25 cellular contexts compared by ENCODE assay signal in genomic region chr11:44528103-44528502, GRCh38. TPM values are rescaled to one million over a fixed set of nuclear protein-coding genes. Genes with fewer than 3 reads are reported as not detected.
DNase-seq lines count a peak whose midpoint lies in the region; ATAC-seq, FAIRE-seq and TF ChIP-seq lines count a peak whose summit lies in the region.
"Had no signal": no experiment of that assay in that cellular context is flagged by ENCODE, and none has a peak within 500 bp of the region (broad histone marks: within the 10 kb centered on the region; RNA-seq: fewer than 3 reads in every experiment).

No MANE protein-coding gene starts in this region.

- no peak overlapping the region for H3K4me3 ChIP-seq in GM23248
- no peak overlapping the region for H3K4me3 ChIP-seq in K562
- H3K4me3 ChIP-seq: gastrocnemius medialis, pancreas had no signal

- H2AFZ ChIP-seq in GM23248 (no peak overlapping the region), K562 (ENCODE audit: low read depth, low read length) (peak overlapping the region; percentile 97)

- H3K36me3 ChIP-seq in GM23248 (ENCODE audit: low read depth): no peaks in the 10 kb centered on the region
- H3K36me3 ChIP-seq in K562 (ENCODE audit: control insufficient read depth, insufficient read depth, low read length): no peaks in the 10 kb centered on the region; the same call in 2 of the 3 replicates
- H3K36me3 ChIP-seq: gastrocnemius medialis, pancreas had no signal

- BruUV-seq in K562 (replicated peaks; lab: Mats Ljungman, UMichigan): no TSS peak

- no peaks in the 10 kb centered on the region for H3K27me3 Mint-ChIP-seq in activated CD4-positive, alpha-beta T cell treated with anti-CD3 and anti-CD28 coated beads, Interleukin-2, amount 10 ng/mL, durations not matched to agents 24 days and 14 days

- in situ Hi-C loops in GM23248 (cut with MboI): loop anchor here (10.0 kb wide), 1 partner anchor 243 kb away; no protein-coding TSS in a partner anchor
- in situ Hi-C loops in K562 (cut with MboI): no loop called here

- TF ChIP-seq RAD21 in K562 (CRISPR knock-in tag; conservative IDR thresholded peaks at IDR 0.05 in 1 of 2, IDR thresholded peaks at IDR 0.05 in 1 of 2): no peak

- H3K9me3 ChIP-seq in GM23248 (ENCODE audit: low read depth) (no peaks in the 10 kb centered on the region), K562 (replicated peaks; ENCODE audit: control insufficient read depth, insufficient read depth, low read depth, low read length) (peaks cover 3% of the 10 kb centered on the region; the same call in 1 of the 2 replicates)
- H3K9me3 ChIP-seq: gastrocnemius medialis, pancreas had no signal

- POLR2A ChIA-PET in K562 (lab: Yijun Ruan, JAX): interaction anchor here (0.6 kb wide), 1 partner anchor 79 kb away, joined by 3 read pairs; no protein-coding TSS in a partner anchor

- peaks cover 35% of the 10 kb centered on the region for H3K27me3 ChIP-seq in GM23248 (replicated peaks; ENCODE audit: insufficient read depth)
- no peaks in the 10 kb centered on the region for H3K27me3 ChIP-seq in K562 (ENCODE audit: control insufficient read depth in 2 of 2, insufficient read depth in 2 of 2, low read length in 2 of 2)
- H3K27me3 ChIP-seq: gastrocnemius medialis, pancreas had no signal

- no peak for TF ChIP-seq CTCF in K562 (IDR thresholded peaks at IDR 0.05 in 2 of 3, conservative IDR thresholded peaks at IDR 0.05 in 1 of 3; ENCODE audit: insufficient read depth in 2 of 3, low read depth in 1 of 3, low read length in 3 of 3)
- TF ChIP-seq CTCF in omental fat pad (IDR thresholded peaks at IDR 0.05): no peak

- no peaks in the 10 kb centered on the region for H3K9me3 Mint-ChIP-seq in activated CD4-positive, alpha-beta T cell treated with anti-CD3 and anti-CD28 coated beads, Interleukin-2, amount 10 ng/mL, durations not matched to agents 24 days and 14 days
- H3K9me3 Mint-ChIP-seq: effector memory CD8-positive, alpha-beta T cell; memory B cell; naive B cell had no signal

- ATAC-seq in K562 (peak; percentile 6; the same call in 1 of the 3 replicates), omental fat pad (ENCODE audit: low FRiP score) (peak; percentile 36), Right ventricle myocardium superior (ENCODE audit: poor library complexity) (no peak), HG02852 (IDR thresholded peaks at IDR 0.05; ENCODE audit: unreplicated experiment) (no peak)
- ATAC-seq: effector memory CD8-positive, alpha-beta T cell; esophagus mucosa; gastrocnemius medialis; pancreas; right cardiac atrium had no signal

- H3K27ac ChIP-seq in GM23248 (no peak overlapping the region), K562 (ENCODE audit: extremely low read depth, low read depth, low read length) (peak overlapping the region; percentile 70; the same call in 2 of the 3 replicates)
- H3K27ac ChIP-seq: gastrocnemius medialis, pancreas had no signal

- no peaks in the 10 kb centered on the region for H3K9me2 ChIP-seq in GM23248 (ENCODE audit: insufficient read depth)

- no peaks in the 10 kb centered on the region for H3K79me2 ChIP-seq in GM23248 (ENCODE audit: insufficient read depth)
- H3K79me2 ChIP-seq in K562 (ENCODE audit: control insufficient read depth, insufficient read depth, low read length): no peaks in the 10 kb centered on the region

- no peak for TF ChIP-seq POLR2A in K562 (conservative IDR thresholded peaks at IDR 0.05)

- no peaks in the 10 kb centered on the region for H3F3A ChIP-seq in GM23248 (ENCODE audit: insufficient read depth)

- H3K9me1 ChIP-seq in K562 (ENCODE audit: control insufficient read depth, insufficient read depth, low read length): no peaks in the 10 kb centered on the region

- no peak overlapping the region for H3K9ac ChIP-seq in GM23248
- H3K9ac ChIP-seq in K562 (ENCODE audit: insufficient read depth in 1 of 2, low read depth in 2 of 2, low read length in 2 of 2): peak overlapping the region; percentile 43 to 82

- CTCF ChIA-PET in K562 (lab: Yijun Ruan, JAX; ENCODE audit: low intra/inter-chr PET ratio): no interaction called here

- no peaks in the 10 kb centered on the region for H3K36me3 Mint-ChIP-seq in activated CD4-positive, alpha-beta T cell treated with anti-CD3 and anti-CD28 coated beads, Interleukin-2, amount 10 ng/mL, durations not matched to agents 24 days and 14 days (ENCODE audit: low read depth)
- H3K36me3 Mint-ChIP-seq: brain, memory B cell, naive B cell had no signal

- H3K4me1 Mint-ChIP-seq in activated CD4-positive, alpha-beta T cell treated with anti-CD3 and anti-CD28 coated beads, Interleukin-2, amount 10 ng/mL, durations not matched to agents 24 days and 14 days: peaks cover 39% of the 10 kb centered on the region

- intact Hi-C loops in activated CD4-positive, alpha-beta T cell treated with anti-CD3 and anti-CD28 coated beads, Interleukin-2, amount 10 ng/mL, durations not matched to agents 24 days and 14 days (cut with micrococcal nuclease): no loop called here
- intact Hi-C loops in K562 (cut with micrococcal nuclease) (no loop called here), Right ventricle myocardium superior (cut with DNase I) (no loop called here)

- no peak overlapping the region for H3K4me2 ChIP-seq in GM23248 (ENCODE audit: unreplicated experiment)
- H3K4me2 ChIP-seq in K562 (ENCODE audit: insufficient read depth, low read length): no peak overlapping the region; the same call in 1 of the 2 replicates

- no peak overlapping the region for H3K4me3 Mint-ChIP-seq in activated CD4-positive, alpha-beta T cell treated with anti-CD3 and anti-CD28 coated beads, Interleukin-2, amount 10 ng/mL, durations not matched to agents 24 days and 14 days
- H3K4me3 Mint-ChIP-seq: effector memory CD8-positive, alpha-beta T cell; memory B cell; naive B cell had no signal

- H3K4me1 ChIP-seq in GM23248 (ENCODE audit: insufficient read depth): no peaks in the 10 kb centered on the region
- H3K4me1 ChIP-seq in K562 (replicated peaks in 1 of 2; ENCODE audit: control insufficient read depth in 2 of 2, insufficient read depth in 2 of 2, low read length in 2 of 2): peaks cover 66 to 78% of the 10 kb centered on the region in 2 experiments
- H3K4me1 ChIP-seq: gastrocnemius medialis, pancreas had no signal

- H4K20me1 ChIP-seq in GM23248 (ENCODE audit: insufficient read depth): no peaks in the 10 kb centered on the region
- H4K20me1 ChIP-seq in K562 (replicated peaks; ENCODE audit: control insufficient read depth, insufficient read depth, low read length): no peaks in the 10 kb centered on the region

- peak overlapping the region; percentile 48 for H3K27ac Mint-ChIP-seq in activated CD4-positive, alpha-beta T cell treated with anti-CD3 and anti-CD28 coated beads, Interleukin-2, amount 10 ng/mL, durations not matched to agents 24 days and 14 days
- H3K27ac Mint-ChIP-seq: effector memory CD8-positive, alpha-beta T cell; memory B cell had no signal

- DNase-seq in activated CD4-positive, alpha-beta T cell treated with anti-CD3 and anti-CD28 coated beads, Interleukin-2, amount 10 ng/mL, durations not matched to agents 24 days and 14 days: no peak
- DNase-seq in activated CD4-positive, alpha-beta T cell treated with anti-CD3 and anti-CD28 coated beads, Interleukin-2, amount 50 U/mL, for 4 hours: no peak
- DNase-seq in GM23248 (peak; percentile 7), K562 (ENCODE audit: extremely low read depth in 1 of 4, low spot score in 3 of 4) (peak; percentile 58 to 74 (median 71)), omental fat pad (ENCODE audit: low spot score) (no peak), HuH-7 (ENCODE audit: low spot score) (no peak), Right ventricle myocardium superior (no peak)
- DNase-seq: ACHN; C1 segment of cervical spinal cord; effector memory CD8-positive, alpha-beta T cell; gastrocnemius medialis; naive B cell; NCI-H1930; NCI-H345; NCI-H774; pancreas; stimulated activated CD8-positive, alpha-beta memory T cell treated with anti-CD3 and anti-CD28 coated beads, Interleukin-4, amount 100 ng/mL, for 48 hours had no signal

- FAIRE-seq in K562 (lab: Jason Lieb, UNC): peak; percentile 40
- FAIRE-seq: G401.6, GM18507, pancreas, TTC549 had no signal

- no peak for TF ChIP-seq EP300 in K562 (IDR thresholded peaks at IDR 0.05; ENCODE audit: low read length)

- 68 to 77% methylated on average over 7 to 8 of the region's 8 CpGs for WGBS in GM23248 (ENCODE audit: low coverage in 1 of 2, low lambda C conversion rate in 2 of 2, missing lambda C conversion rate in 2 of 2), 2 experiments
- 17% methylated on average over 8 of the region's 8 CpGs for WGBS in K562 (ENCODE audit: insufficient coverage, low coverage, missing lambda C conversion rate)

TF ChIP-seq in K562, 482 proteins besides CTCF, POLR2A, EP300 and RAD21 (continues in another document):
- TF ChIP-seq ZNF224 (CRISPR knock-in tag; IDR thresholded peaks at IDR 0.05) (no peak), CBFA2T2 (conservative IDR thresholded peaks at IDR 0.05) (no peak), MEF2D (tag; conservative IDR thresholded peaks at IDR 0.05; ENCODE audit: low read depth) (0 out of 2 replicates have a peak, but pooled peaks have one; percentile 20), NFE2L1 (tag; IDR thresholded peaks at IDR 0.05; ENCODE audit: borderline replicate concordance, low read depth) (no peak), RBM34 (IDR thresholded peaks at IDR 0.05; ENCODE audit: borderline replicate concordance, insufficient read depth, low read length) (no peak)

RNA-seq across cellular contexts. Expression of gene CD82, which starts 37.4 kb away (rescaled TPM):
- total RNA-seq in activated CD4-positive, alpha-beta T cell treated with anti-CD3 and anti-CD28 coated beads, Interleukin-2, amount 10 ng/mL, durations not matched to agents 24 days and 14 days: 448 and 469 TPM in 2 replicates
- total RNA-seq in GM23248 (2014; rRNA removed; shearing (Covaris generic)): 4.8 and 9.9 TPM in 2 replicates
- polyA plus RNA-seq in GM23248 (2016; fragmentation: Nextera tagmentation; extraction: Ambion mirVana) (6.0 and 8.6 TPM in 2 replicates), K562 (2011; rRNA removed) (2.8 and 5.9 TPM in 2 replicates), K562 (2014; fragmentation: Illumina TruSeq; extraction: Trizol) (3.0 and 3.7 TPM in 2 replicates), K562 (2014; fragmentation: Nextera tagmentation; extraction: Ambion mirVana) (under 1 TPM; 0.27 to 0.30 TPM), K562 (2014; rRNA removed) (4.6 and 5.8 TPM in 2 replicates)
- total RNA-seq in K562 (2011; cell fraction: chromatin; rRNA removed; ENCODE audit: low replicate concordance): 3.5 and 6.3 TPM in 2 replicates
- total RNA-seq in K562 (2011; cell fraction: nucleolus; rRNA removed): 5.3 and 8.8 TPM in 2 replicates
- 4.4 and 6.4 TPM in 2 replicates for total RNA-seq in K562 (2011; cell fraction: nucleoplasm; rRNA removed)
- total RNA-seq in K562 (2014; rRNA removed) (3.9 and 4.7 TPM in 2 replicates), K562 (2014; rRNA removed; fragmentation: Illumina TruSeq; extraction: Trizol) (1.3 and 2.0 TPM in 2 replicates), K562 (2015; rRNA removed; fragmentation: Illumina TruSeq; extraction: Trizol) (4.4 and 4.5 TPM in 2 replicates), K562 (2021) (8.2 and 9.4 TPM in 2 replicates), omental fat pad (10 to 100 TPM in 3 of 4 donors, 1 to 10 TPM in 1; 8.9 to 30.6 (median 20.3) TPM), Right ventricle myocardium superior (54.6 TPM)
- polyA plus RNA-seq in K562 (2011; cell fraction: cytosol; rRNA removed): 5.3 and 7.6 TPM in 2 replicates
- polyA plus RNA-seq in K562 (2011; cell fraction: nucleus; rRNA removed): 1.1 and 2.4 TPM in 2 replicates
- 9.2 and 23.4 TPM in 2 replicates for polyA plus RNA-seq in K562 (2012)
- 1.8 and 3.5 TPM in 2 replicates for polyA minus RNA-seq in K562 (2011; rRNA and poly(A)+ RNA removed)
- 2.4 and 4.0 TPM in 2 replicates for polyA minus RNA-seq in K562 (2011; cell fraction: cytosol; rRNA and poly(A)+ RNA removed)
- 2.3 and 3.4 TPM in 2 replicates for polyA minus RNA-seq in K562 (2011; cell fraction: nucleus; rRNA and poly(A)+ RNA removed)

Comparison
In these comparisons a context has a peak if more than half of its experiments do, and no peak if none do; other contexts are left out.
1. DNase-seq: peak in GM23248 (single experiment) and K562 (4 of 4); none in activated CD4-positive, alpha-beta T cell treated with anti-CD3 and anti-CD28 coated beads, Interleukin-2, amount 10 ng/mL, durations not matched to agents 24 days and 14 days (single experiment), activated CD4-positive, alpha-beta T cell treated with anti-CD3 and anti-CD28 coated beads, Interleukin-2, amount 50 U/mL, for 4 hours (0 of 2), omental fat pad (single experiment), HuH-7 (single experiment) and Right ventricle myocardium superior (single experiment).
2. ATAC-seq: peak in K562 (single experiment) and omental fat pad (single experiment); none in Right ventricle myocardium superior (single experiment) and HG02852 (single experiment).